In genomic region chr7:92749327-92749730, GRCh38 we compare ENCODE assay signal across 1 cellular context.
TF ChIP-seq lines count a peak whose summit lies in the region.

No MANE protein-coding gene starts in this region.

TF ChIP-seq in HepG2, 621 proteins besides CTCF, POLR2A, EP300 and RAD21 (continued from another document):
- TF ChIP-seq TFE3 (CRISPR knock-in tag; IDR thresholded peaks at IDR 0.05) (no peak), CREB3 (CRISPR knock-in tag; IDR thresholded peaks at IDR 0.05) (no peak), HDAC6 (IDR thresholded peaks at IDR 0.05; ENCODE audit: low read depth, low read length) (no peak), PBX3 (CRISPR knock-in tag; IDR thresholded peaks at IDR 0.05; ENCODE audit: borderline replicate concordance) (no peak), MXD3 (CRISPR knock-in tag; IDR thresholded peaks at IDR 0.05) (no peak), ZNF12 (CRISPR knock-in tag; IDR thresholded peaks at IDR 0.05) (no peak), ZMYM3 (CRISPR knock-in tag; IDR thresholded peaks at IDR 0.05) (no peak), ZNF296 (CRISPR knock-in tag; conservative IDR thresholded peaks at IDR 0.05) (no peak), CREB1 (IDR thresholded peaks at IDR 0.05) (no peak), CREB1 (CRISPR knock-in tag; IDR thresholded peaks at IDR 0.05) (0 out of 2 replicates have a peak, but pooled peaks have one; percentile 16)
